ENCODE assay signal across 31 cellular contexts in the genomic region with DNA sequence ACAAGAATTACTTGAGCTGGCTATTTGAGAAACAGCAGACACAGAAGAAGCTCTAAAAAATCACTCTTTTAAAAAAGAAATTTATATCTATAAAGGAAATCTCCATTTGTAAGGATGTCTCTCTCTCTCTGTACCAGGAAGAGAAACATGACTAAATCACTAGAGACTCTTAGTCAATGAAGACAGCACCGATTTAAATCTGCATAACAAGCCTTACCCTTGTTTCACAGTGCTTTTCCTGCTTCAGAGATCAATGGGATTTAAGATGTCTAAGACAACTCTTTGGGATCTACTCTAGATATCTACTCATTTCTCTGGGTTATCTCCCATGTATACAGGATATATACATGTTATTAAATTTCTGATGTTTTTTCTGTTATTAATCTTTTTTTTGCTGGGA.
"Had no signal": no experiment of that assay in that cellular context is flagged by ENCODE, and none has a peak within 500 bp of the region (broad histone marks: within the 10 kb centered on the region; RNA-seq: fewer than 3 reads in every experiment).

No MANE protein-coding gene starts in this region.

- ATAC-seq: esophagus mucosa; left cardiac atrium; left ventricle myocardium superior; naive thymus-derived CD4-positive, alpha-beta T cell; right cardiac atrium; T-helper 17 cell had no signal

- H3K4me1 ChIP-seq: breast epithelium, spleen, testis, transverse colon had no signal

- H3K4me3 ChIP-seq: breast epithelium, spleen, testis, transverse colon had no signal

- H3K27ac ChIP-seq: breast epithelium, spleen, testis, transverse colon, WERI-Rb-1 had no signal

- DNase-seq: activated CD4-positive, alpha-beta memory T cell treated with anti-CD3 and anti-CD28 coated beads, Interleukin-2, amount 10 ng/mL, durations not matched to agents 7 days and 5 days; activated CD4-positive, alpha-beta T cell treated with anti-CD3 and anti-CD28 coated beads, Interleukin-2, amount 10 ng/mL, durations not matched to agents 24 days and 14 days; activated CD4-positive, CD25-positive, alpha-beta regulatory T cell treated with anti-CD3 and anti-CD28 coated beads, Interleukin-2, amount 50 U/mL, for 72 hours; activated CD8-positive, alpha-beta memory T cell treated with anti-CD3 and anti-CD28 coated beads, Interleukin-2, amount 50 U/mL, for 48 hours; activated gamma-delta T cell; activated naive CD4-positive, alpha-beta T cell treated with anti-CD3 and anti-CD28 coated beads, Interleukin-2, amount 10 ng/mL, durations not matched to agents 7 days and 5 days; activated naive CD8-positive, alpha-beta T cell treated with anti-CD3 and anti-CD28 coated beads, Interleukin-2, amount 10 ng/mL, durations not matched to agents 7 days and 5 days; activated T-cell treated with anti-CD3 and anti-CD28 coated beads, Interleukin-2, amount 50 U/mL, for 24 hours; amniotic stem cell; central memory CD4-positive, alpha-beta T cell; endodermal cell; foreskin fibroblast; head of caudate nucleus; hypothalamus; islet precursor cell; left cardiac atrium; left ventricle myocardium superior; midbrain; naive thymus-derived CD4-positive, alpha-beta T cell; posterior cingulate gyrus; right cardiac atrium; spleen; stimulated activated naive CD4-positive, alpha-beta T cell treated with Interleukin-2 at 50 U/mL for 16 hours; T-helper 17 cell; T1000; testis; transverse colon; WERI-Rb-1 had no signal

- H3K27ac Mint-ChIP-seq: activated CD4-positive, alpha-beta memory T cell treated with anti-CD3 and anti-CD28 coated beads, Interleukin-2, amount 10 ng/mL, durations not matched to agents 7 days and 5 days; activated CD4-positive, alpha-beta T cell treated with anti-CD3 and anti-CD28 coated beads, Interleukin-2, amount 10 ng/mL, durations not matched to agents 24 days and 14 days; activated naive CD4-positive, alpha-beta T cell treated with anti-CD3 and anti-CD28 coated beads, Interleukin-2, amount 10 ng/mL, durations not matched to agents 7 days and 5 days; activated naive CD8-positive, alpha-beta T cell treated with anti-CD3 and anti-CD28 coated beads, Interleukin-2, amount 10 ng/mL, durations not matched to agents 7 days and 5 days; activated T-cell treated with anti-CD3 and anti-CD28 coated beads, Interleukin-2, amount 50 U/mL, for 24 hours; dendritic cell treated with granulocyte-macrophage colony-stimulating factor and Interleukin-4, amounts not matched to agents 40 ng/mL and 50 ng/mL, for 4 days; endodermal cell; naive thymus-derived CD4-positive, alpha-beta T cell; T-helper 17 cell had no signal

- H3K36me3 Mint-ChIP-seq: activated naive CD4-positive, alpha-beta T cell treated with anti-CD3 and anti-CD28 coated beads, Interleukin-2, amount 10 ng/mL, durations not matched to agents 7 days and 5 days; activated naive CD8-positive, alpha-beta T cell treated with anti-CD3 and anti-CD28 coated beads, Interleukin-2, amount 10 ng/mL, durations not matched to agents 7 days and 5 days; naive thymus-derived CD4-positive, alpha-beta T cell had no signal

- H3K36me3 ChIP-seq: breast epithelium, spleen, transverse colon, WERI-Rb-1 had no signal

- H3K27me3 ChIP-seq: breast epithelium, testis, transverse colon had no signal

- H3K4me1 Mint-ChIP-seq: activated CD4-positive, alpha-beta memory T cell treated with anti-CD3 and anti-CD28 coated beads, Interleukin-2, amount 10 ng/mL, durations not matched to agents 7 days and 5 days; activated CD4-positive, alpha-beta T cell treated with anti-CD3 and anti-CD28 coated beads, Interleukin-2, amount 10 ng/mL, durations not matched to agents 24 days and 14 days; activated naive CD4-positive, alpha-beta T cell treated with anti-CD3 and anti-CD28 coated beads, Interleukin-2, amount 10 ng/mL, durations not matched to agents 7 days and 5 days; activated naive CD8-positive, alpha-beta T cell treated with anti-CD3 and anti-CD28 coated beads, Interleukin-2, amount 10 ng/mL, durations not matched to agents 7 days and 5 days; T-helper 17 cell had no signal

- H3K27me3 Mint-ChIP-seq: activated CD4-positive, alpha-beta memory T cell treated with anti-CD3 and anti-CD28 coated beads, Interleukin-2, amount 10 ng/mL, durations not matched to agents 7 days and 5 days; activated CD4-positive, alpha-beta T cell treated with anti-CD3 and anti-CD28 coated beads, Interleukin-2, amount 10 ng/mL, durations not matched to agents 24 days and 14 days; activated naive CD4-positive, alpha-beta T cell treated with anti-CD3 and anti-CD28 coated beads, Interleukin-2, amount 10 ng/mL, durations not matched to agents 7 days and 5 days; activated T-cell treated with anti-CD3 and anti-CD28 coated beads, Interleukin-2, amount 50 U/mL, for 24 hours; dendritic cell treated with granulocyte-macrophage colony-stimulating factor and Interleukin-4, amounts not matched to agents 40 ng/mL and 50 ng/mL, for 4 days had no signal

- H3K9me3 ChIP-seq: testis, transverse colon had no signal

- H3K4me3 Mint-ChIP-seq: activated CD4-positive, alpha-beta memory T cell treated with anti-CD3 and anti-CD28 coated beads, Interleukin-2, amount 10 ng/mL, durations not matched to agents 7 days and 5 days; activated CD4-positive, alpha-beta T cell treated with anti-CD3 and anti-CD28 coated beads, Interleukin-2, amount 10 ng/mL, durations not matched to agents 24 days and 14 days; activated naive CD4-positive, alpha-beta T cell treated with anti-CD3 and anti-CD28 coated beads, Interleukin-2, amount 10 ng/mL, durations not matched to agents 7 days and 5 days; activated naive CD8-positive, alpha-beta T cell treated with anti-CD3 and anti-CD28 coated beads, Interleukin-2, amount 10 ng/mL, durations not matched to agents 7 days and 5 days; activated T-cell treated with anti-CD3 and anti-CD28 coated beads, Interleukin-2, amount 50 U/mL, for 24 hours; dendritic cell treated with granulocyte-macrophage colony-stimulating factor and Interleukin-4, amounts not matched to agents 40 ng/mL and 50 ng/mL, for 4 days; endodermal cell; naive thymus-derived CD4-positive, alpha-beta T cell; T-helper 17 cell had no signal

- H3K9me3 Mint-ChIP-seq: activated CD4-positive, alpha-beta memory T cell treated with anti-CD3 and anti-CD28 coated beads, Interleukin-2, amount 10 ng/mL, durations not matched to agents 7 days and 5 days; activated CD4-positive, alpha-beta T cell treated with anti-CD3 and anti-CD28 coated beads, Interleukin-2, amount 10 ng/mL, durations not matched to agents 24 days and 14 days; activated naive CD4-positive, alpha-beta T cell treated with anti-CD3 and anti-CD28 coated beads, Interleukin-2, amount 10 ng/mL, durations not matched to agents 7 days and 5 days; activated naive CD8-positive, alpha-beta T cell treated with anti-CD3 and anti-CD28 coated beads, Interleukin-2, amount 10 ng/mL, durations not matched to agents 7 days and 5 days; activated T-cell treated with anti-CD3 and anti-CD28 coated beads, Interleukin-2, amount 50 U/mL, for 24 hours had no signal
